In genomic region chr5:160800375-160800774, GRCh38 we compare ENCODE assay signal across 16 cellular contexts. TPM values are rescaled to one million over a fixed set of nuclear protein-coding genes. Genes with fewer than 3 reads are reported as not detected.
A peak's percentile ranks its signal among the peaks of the same experiment; 100 is the strongest.
DNase-seq lines count a peak whose midpoint lies in the region; ATAC-seq and TF ChIP-seq lines count a peak whose summit lies in the region.
"Had no signal": no experiment of that assay in that cellular context is flagged by ENCODE, and none has a peak within 500 bp of the region (broad histone marks: within the 10 kb centered on the region; RNA-seq: fewer than 3 reads in every experiment).

No MANE protein-coding gene starts in this region.

- no peak for TF ChIP-seq CTCF in left lung (IDR thresholded peaks at IDR 0.05)

- no peak overlapping the region for H3K27ac ChIP-seq in left lung
- H3K27ac ChIP-seq: C4-2B had no signal

- DNase-seq in NCI-H446 treated with DMSO at 0.1 percent for 48 hours (lab: John Stamatoyannopoulos, UW) = peak; percentile 5
- DNase-seq in NCI-H446 (lab: John Stamatoyannopoulos, UW) = no peak
- peak; percentile 70 for DNase-seq in NCI-H69 (lab: John Stamatoyannopoulos, UW)
- DNase-seq in left colon = no peak
- DNase-seq in mucosa of gallbladder (ENCODE audit: low spot score) = no peak
- no peak for DNase-seq in left lung
- DNase-seq in KBM-7 = no peak
- DNase-seq: 8988T; CD4-positive, alpha-beta memory T cell; DMS153; DMS79 treated with DMSO at 0.1 percent for 48 hours; EL; GOT3; H9; IMR-90 had no signal

- no peaks in the 10 kb centered on the region for H3K9me3 ChIP-seq in left lung

- in situ Hi-C loops in KBM-7 (cut with MboI; ENCODE audit: low pct_unique_long_range_greater_than_20kb, low sequenced_read_pairs) = no loop called here

- no peak overlapping the region for H3K4me3 ChIP-seq in left lung

- no peaks in the 10 kb centered on the region for H3K4me1 ChIP-seq in left lung

- intact Hi-C loops in left colon (cut with DNase I, micrococcal nuclease) (no loop called here), left lung (cut with DNase I) (no loop called here)

- ATAC-seq in left colon (peak; percentile 58), left lung (no peak)

- no peaks in the 10 kb centered on the region for H3K27me3 ChIP-seq in left lung

- H3K36me3 ChIP-seq in left lung = no peaks in the 10 kb centered on the region

RNA-seq across cellular contexts. Expression of gene ATP10B, which starts 51.6 kb away (rescaled TPM):
- total RNA-seq in left colon = 100 to 1,000 TPM; 137 to 292 TPM
- 119 TPM for total RNA-seq in mucosa of gallbladder
- under 1 TPM; 0.09 to 0.39 TPM for total RNA-seq in left lung
- total RNA-seq: CD4-positive, alpha-beta memory T cell; IMR-90 had no signal

Comparison
In these comparisons a context has a peak if more than half of its experiments do, and no peak if none do; other contexts are left out.
1. DNase-seq: peak in NCI-H446 treated with DMSO at 0.1 percent for 48 hours (single experiment) and NCI-H69 (single experiment); none in NCI-H446 (0 of 2), left colon (0 of 2), mucosa of gallbladder (single experiment), left lung (0 of 2) and KBM-7 (single experiment).
2. RNA of gene ATP10B, which starts 51.6 kb away (total RNA-seq): 137 to 292 TPM in left colon and 119 TPM in mucosa of gallbladder (single experiment); 0.09 to 0.39 TPM in left lung; every median in the first group is over 10 times any median in the second.